In genomic region chr5:129104910-129105455, GRCh38 we compare ENCODE assay signal across 23 cellular contexts.
"Had no signal": no experiment of that assay in that cellular context is flagged by ENCODE, and none has a peak within 500 bp of the region (broad histone marks: within the 10 kb centered on the region; RNA-seq: fewer than 3 reads in every experiment).

No MANE protein-coding gene starts in this region.

- H3K4me1 ChIP-seq: uterus had no signal

- H3K9me3 ChIP-seq: esophagus squamous epithelium, ovary, thoracic aorta, tibial nerve, upper lobe of left lung, uterus had no signal

- ATAC-seq: effector memory CD8-positive, alpha-beta T cell; natural killer cell; sciatic nerve; stimulated activated memory B cell treated with anti-CD40 and anti-IgM and Interleukin-4, amounts not matched to agents 10 μg/mL and 1 μg/mL and 100 μg/mL, for 72 hours; stimulated activated naive CD8-positive, alpha-beta T cell treated with anti-CD3 and anti-CD28 coated beads, Interleukin-15, Interleukin-2, amounts not matched to agents 100 U/mL and 50 U/mL, for 24 hours had no signal

- DNase-seq: cortex of kidney; effector memory CD8-positive, alpha-beta T cell; erythroblast; esophagus squamous epithelium; foreskin melanocyte; hypothalamus; immature natural killer cell; islet precursor cell; kidney glomerular epithelial cell; natural killer cell; occipital lobe; ovary; posterior cingulate gyrus; retina; stimulated activated CD4-positive, alpha-beta T cell treated with anti-CD3 and anti-CD28 coated beads, Interleukin-4, amount 100 ng/mL, for 4 hours; stimulated activated naive CD8-positive, alpha-beta T cell treated with anti-CD3 and anti-CD28 coated beads, Interleukin-15, Interleukin-2, amounts not matched to agents 100 U/mL and 50 U/mL, for 24 hours; upper lobe of left lung; uterus had no signal

- H3K27ac ChIP-seq: esophagus squamous epithelium, ovary, thoracic aorta, tibial nerve, upper lobe of left lung, uterus had no signal

- H3K27me3 ChIP-seq: esophagus squamous epithelium, ovary, tibial nerve, upper lobe of left lung, uterus had no signal

- H3K36me3 ChIP-seq: ovary, uterus had no signal

- H3K4me3 ChIP-seq: esophagus squamous epithelium, lung, ovary, thoracic aorta, tibial nerve, upper lobe of left lung, uterus had no signal
